In the genomic region with DNA sequence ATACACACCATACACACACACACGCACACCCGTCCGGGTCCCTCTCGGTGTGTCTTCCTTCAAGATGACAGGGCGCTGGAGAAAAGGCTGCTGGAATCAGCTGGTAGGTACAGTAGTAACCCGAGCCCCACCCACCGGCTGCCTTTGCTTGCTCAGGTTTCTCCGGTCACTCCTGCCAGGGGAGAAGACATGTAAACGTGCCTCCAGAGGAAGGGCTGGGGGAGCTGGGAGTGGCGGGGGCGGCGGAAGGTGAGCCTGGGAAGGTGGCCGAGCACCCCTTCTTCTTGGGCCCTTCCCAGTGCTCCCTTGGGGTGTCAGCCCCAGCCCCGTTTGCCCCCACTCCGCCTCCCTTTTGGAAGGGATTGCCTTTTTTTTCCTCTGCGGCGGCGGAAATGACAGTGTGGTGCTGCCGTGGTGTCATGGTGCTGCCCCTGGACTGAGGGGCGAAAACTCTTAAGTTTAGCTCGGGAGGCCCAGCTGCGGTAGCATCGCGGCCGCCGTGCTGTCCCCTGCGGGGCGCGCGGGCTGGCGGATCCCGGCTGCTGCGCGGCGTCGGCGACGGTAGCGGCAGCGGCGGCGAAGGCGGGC, we compare ENCODE assay signal across 8 cellular contexts. TPM values are rescaled to one million over a fixed set of nuclear protein-coding genes. Genes with fewer than 3 reads are reported as not detected.
DNase-seq lines count a peak whose midpoint lies in the region; ATAC-seq and TF ChIP-seq lines count a peak whose summit lies in the region.

A gene with protein sequence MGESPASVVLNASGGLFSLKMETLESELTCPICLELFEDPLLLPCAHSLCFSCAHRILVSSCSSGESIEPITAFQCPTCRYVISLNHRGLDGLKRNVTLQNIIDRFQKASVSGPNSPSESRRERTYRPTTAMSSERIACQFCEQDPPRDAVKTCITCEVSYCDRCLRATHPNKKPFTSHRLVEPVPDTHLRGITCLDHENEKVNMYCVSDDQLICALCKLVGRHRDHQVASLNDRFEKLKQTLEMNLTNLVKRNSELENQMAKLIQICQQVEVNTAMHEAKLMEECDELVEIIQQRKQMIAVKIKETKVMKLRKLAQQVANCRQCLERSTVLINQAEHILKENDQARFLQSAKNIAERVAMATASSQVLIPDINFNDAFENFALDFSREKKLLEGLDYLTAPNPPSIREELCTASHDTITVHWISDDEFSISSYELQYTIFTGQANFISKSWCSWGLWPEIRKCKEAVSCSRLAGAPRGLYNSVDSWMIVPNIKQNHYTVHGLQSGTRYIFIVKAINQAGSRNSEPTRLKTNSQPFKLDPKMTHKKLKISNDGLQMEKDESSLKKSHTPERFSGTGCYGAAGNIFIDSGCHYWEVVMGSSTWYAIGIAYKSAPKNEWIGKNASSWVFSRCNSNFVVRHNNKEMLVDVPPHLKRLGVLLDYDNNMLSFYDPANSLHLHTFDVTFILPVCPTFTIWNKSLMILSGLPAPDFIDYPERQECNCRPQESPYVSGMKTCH (plus strand): TSS at position 169 of the 588 bp plus-strand sequence. CDS start 561 bp downstream, outside the sequence.

- peak; percentile 52 for ATAC-seq in HG02798 (IDR thresholded peaks at IDR 0.05; ENCODE audit: poor library complexity, unreplicated experiment)
- ATAC-seq in gastroesophageal sphincter = peak; percentile 60
- peak; percentile 44 to 54 for ATAC-seq in upper lobe of left lung (ENCODE audit: low FRiP score in 2 of 2)

- H3K36me3 ChIP-seq in gastroesophageal sphincter = no peaks in the 10 kb centered on the region
- no peaks in the 10 kb centered on the region for H3K36me3 ChIP-seq in upper lobe of left lung

- H3K4me3 ChIP-seq in gastroesophageal sphincter = peak within 1 kb of the TSS; percentile 62 to 64
- peak within 1 kb of the TSS; percentile 25 to 58 (median 50) for H3K4me3 ChIP-seq in upper lobe of left lung

- no peaks in the 10 kb centered on the region for H3K9me3 ChIP-seq in gastroesophageal sphincter
- no peaks in the 10 kb centered on the region for H3K9me3 ChIP-seq in upper lobe of left lung

- CTCF ChIA-PET in GM10248 (lab: Yijun Ruan, JAX) = no interaction called here

- 0% methylated on average over 3 of the region's 43 CpGs; no CpG with 5 or more reads in 1 of the 2 donors for WGBS in gastroesophageal sphincter (ENCODE audit: low coverage in 1 of 2), 2 donors
- 13 to 50% methylated on average over 4 to 43 of the region's 43 CpGs for WGBS in upper lobe of left lung, 2 donors

- POLR2A ChIA-PET in GM10248 (lab: Yijun Ruan, JAX) = no interaction called here

- H3K27me3 ChIP-seq in gastroesophageal sphincter = no peaks in the 10 kb centered on the region
- no peaks in the 10 kb centered on the region for H3K27me3 ChIP-seq in upper lobe of left lung

- no peak for TF ChIP-seq EP300 in gastroesophageal sphincter (IDR thresholded peaks at IDR 0.05)
- TF ChIP-seq EP300 in upper lobe of left lung (IDR thresholded peaks at IDR 0.05) = no peak

- no peak for TF ChIP-seq CTCF in GM10248 (IDR thresholded peaks at IDR 0.05; ENCODE audit: control extremely low read depth, extremely low read depth, low read depth, missing control alignments)
- no peak for TF ChIP-seq CTCF in gastroesophageal sphincter (IDR thresholded peaks at IDR 0.05)
- no peak for TF ChIP-seq CTCF in upper lobe of left lung (IDR thresholded peaks at IDR 0.05)

- DNase-seq in GM10248 (ENCODE audit: extremely low spot score) (peak; percentile 18), NCI-H748 (lab: John Stamatoyannopoulos, UW; ENCODE audit: unreplicated experiment) (peak; percentile 83), occipital lobe (lab: John Stamatoyannopoulos, UW) (peak; percentile 16), upper lobe of left lung (peak; percentile 72 to 79), NCI-H446 treated with DMSO at 0.1 percent for 48 hours (lab: John Stamatoyannopoulos, UW) (no peak)
- DNase-seq in activated effector memory CD4-positive, alpha-beta T cell treated with anti-CD3 and anti-CD28 coated beads, Interleukin-2, amount 50 U/mL, for 16 hours = peak; percentile 81

- peak within 1 kb of the TSS; percentile 92 to 94 (median 92) for H3K27ac ChIP-seq in gastroesophageal sphincter
- H3K27ac ChIP-seq in upper lobe of left lung = peak within 1 kb of the TSS; percentile 87 to 92 (median 89)

- TF ChIP-seq POLR2A in gastroesophageal sphincter (IDR thresholded peaks at IDR 0.05) (peak in 1 of 2 donors; percentile 15), upper lobe of left lung (IDR thresholded peaks at IDR 0.05) (peak in 1 of 4 donors; percentile 32)

- H3K4me1 ChIP-seq in gastroesophageal sphincter (peaks cover 0 to 32% (median 0%) of the 10 kb centered on the region in 3 donors), upper lobe of left lung (peaks cover 0 to 11% (median 2%) of the 10 kb centered on the region in 4 donors)

RNA-seq across cellular contexts. Expression of the gene that starts here (rescaled TPM):
- total RNA-seq in gastroesophageal sphincter = 10 to 100 TPM; 32.2 to 66.6 (median 57.0) TPM
- 10.0 TPM for total RNA-seq in occipital lobe
- total RNA-seq in upper lobe of left lung = 10 to 100 TPM; 12.7 to 21.2 (median 17.1) TPM
